38 cellular contexts compared by ENCODE assay signal in genomic region chr6:29800254-29800653, GRCh38. TPM values are rescaled to one million over a fixed set of nuclear protein-coding genes. Genes with fewer than 3 reads are reported as not detected.
"Had no signal": no experiment of that assay in that cellular context is flagged by ENCODE, and none has a peak within 500 bp of the region (broad histone marks: within the 10 kb centered on the region; RNA-seq: fewer than 3 reads in every experiment).

No MANE protein-coding gene starts in this region.

- H3K4me3 ChIP-seq: MG63 had no signal

- DNase-seq: Karpas-422, Kasumi-1, KG1, MG63, MM.1S, MV-4-11, NCI-H1048, NCI-H1092, NCI-H1092 treated with DMSO at 0.1 percent for 48 hours, NCI-H1105, NCI-H1105 treated with DMSO at 0.1 percent for 48 hours, NCI-H1417, NCI-H1417 treated with DMSO at 0.1 percent for 48 hours, NCI-H1436, NCI-H1436 treated with DMSO at 0.1 percent for 48 hours, NCI-H146, NCI-H1694, NCI-H1694 treated with DMSO at 0.1 percent for 48 hours, NCI-H187, NCI-H187 treated with DMSO at 0.1 percent for 48 hours, NCI-H1930, NCI-H2029, NCI-H2029 treated with DMSO at 0.1 percent for 48 hours, NCI-H2081, NCI-H2081 treated with DMSO at 0.1 percent for 48 hours, NCI-H2107, NCI-H2171, NCI-H2171 treated with DMSO at 0.1 percent for 48 hours, NCI-H2227 treated with DMSO at 0.1 percent for 48 hours, NCI-H226, NCI-H345, NCI-H446, NCI-H446 treated with DMSO at 0.1 percent for 48 hours had no signal

- H3K9ac ChIP-seq: KMS-11 had no signal

- H3K27me3 ChIP-seq: MG63 had no signal

- H3K4me2 ChIP-seq: KMS-11 had no signal

- H3K36me3 ChIP-seq: MG63 had no signal

- H3K9me3 ChIP-seq: MG63 had no signal

- H3K27ac ChIP-seq: KMS-11 had no signal

RNA-seq across cellular contexts. Expression of gene HLA-G, which starts 27.4 kb away (rescaled TPM):
- total RNA-seq: LHCN-M2, M059J, MCF 10A, NCI-H460 had no signal
